In the genomic region with DNA sequence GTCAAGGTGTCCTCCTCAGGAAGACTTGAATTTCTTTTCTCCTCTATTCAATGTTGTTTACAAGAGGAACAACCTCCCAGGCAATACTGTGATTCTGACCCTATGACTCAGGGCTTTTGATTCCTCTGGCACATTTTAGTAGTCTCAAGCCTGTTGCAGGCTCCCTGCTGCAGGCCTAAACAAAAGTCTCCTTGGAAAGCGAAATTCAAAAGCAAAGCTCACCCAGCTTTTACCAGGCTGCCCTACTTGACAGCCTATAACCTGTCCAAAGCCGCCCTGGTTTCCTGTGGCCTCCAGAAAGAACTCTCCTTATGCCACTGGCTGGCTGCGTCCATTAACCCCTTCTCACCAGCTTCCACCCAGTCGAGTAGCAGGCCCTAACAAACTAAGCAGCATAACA, we compare ENCODE assay signal across 1 cellular context.
TF ChIP-seq lines count a peak whose summit lies in the region.

No MANE protein-coding gene starts in this region.

TF ChIP-seq in H1, 55 proteins besides CTCF, POLR2A, EP300 and RAD21:
- TF ChIP-seq ZNF274 (IDR thresholded peaks at IDR 0.05; ENCODE audit: borderline replicate concordance, extremely low read depth, low read length) = no peak
- TF ChIP-seq KDM4A (IDR thresholded peaks at IDR 0.05; ENCODE audit: low read depth, low read length, severe bottlenecking) = no peak
- no peak for TF ChIP-seq POU5F1 (IDR thresholded peaks at IDR 0.05; ENCODE audit: low read depth, low read length)
- peak; percentile 64 for TF ChIP-seq MAFK (IDR thresholded peaks at IDR 0.05; ENCODE audit: low read depth, low read length)
- no peak for TF ChIP-seq RBBP5 (IDR thresholded peaks at IDR 0.05; ENCODE audit: borderline replicate concordance, low read depth, low read length)
- TF ChIP-seq BACH1 (IDR thresholded peaks at IDR 0.05; ENCODE audit: low read length) = peak; percentile 52; the same call in 1 of the 2 replicates
- TF ChIP-seq EZH2 (IDR thresholded peaks at IDR 0.05; ENCODE audit: low read depth, low read length, severe bottlenecking) = no peak
- TF ChIP-seq CTBP2 (IDR thresholded peaks at IDR 0.05; ENCODE audit: borderline replicate concordance, insufficient read depth, insufficient read length, low read length) = no peak
